In genomic region chr2:48792030-48792429, GRCh38 we compare ENCODE assay signal across 37 cellular contexts. TPM values are rescaled to one million over a fixed set of nuclear protein-coding genes. Genes with fewer than 3 reads are reported as not detected.
"Had no signal": no experiment of that assay in that cellular context is flagged by ENCODE, and none has a peak within 500 bp of the region (broad histone marks: within the 10 kb centered on the region; RNA-seq: fewer than 3 reads in every experiment).

No MANE protein-coding gene starts in this region.

- H3K9me3 ChIP-seq: ascending aorta, MG63, Peyer's patch had no signal

- DNase-seq: activated CD4-positive, alpha-beta T cell treated with anti-CD3 and anti-CD28 coated beads for 1 hour; activated CD4-positive, alpha-beta T cell treated with anti-CD3 and anti-CD28 coated beads for 48 hours; activated CD4-positive, alpha-beta T cell treated with anti-CD3 and anti-CD28 coated beads, Interleukin-2, amount 50 U/mL, for 4 hours; activated CD4-positive, CD25-positive, alpha-beta regulatory T cell; activated CD8-positive, alpha-beta T cell treated with anti-CD3 and anti-CD28 coated beads for 36 hours; activated gamma-delta T cell; activated naive CD4-positive, alpha-beta T cell treated with Interleukin-2 at 50 U/mL for 16 hours; activated naive CD8-positive, alpha-beta T cell treated with anti-CD3 and anti-CD28 coated beads, Interleukin-2, amount 10 ng/mL, durations not matched to agents 7 days and 5 days; activated T-cell treated with anti-CD3 and anti-CD28 coated beads, Interleukin-2, amount 50 U/mL, for 24 hours; amygdala; Kasumi-1; KG1; MG63; NCI-H1048; NCI-H1105 treated with DMSO at 0.1 percent for 48 hours; NCI-H1436; NCI-H1694; NCI-H1930; NCI-H2081 treated with DMSO at 0.1 percent for 48 hours; NCI-H2171; NCI-H226; NCI-H446 treated with DMSO at 0.1 percent for 48 hours; NCI-H524; NCI-H69; NK-92 treated with Interleukin-12 subunit alpha and Interleukin-12 subunit beta, amount 100 ng/mL, for 24 hours; PC-3; Peyer's patch; SIG-M5; SW 1271; T-helper 1 cell; T-helper 2 cell; T-helper 9 cell had no signal

- H3K4me3 ChIP-seq: ascending aorta, cardiac muscle cell, MG63, Peyer's patch had no signal

- H3K4me1 ChIP-seq: ascending aorta, Peyer's patch had no signal

- H3K27me3 ChIP-seq: ascending aorta, cardiac muscle cell, MG63, Peyer's patch had no signal

- ATAC-seq: activated CD8-positive, alpha-beta T cell treated with anti-CD3 and anti-CD28 coated beads for 36 hours; PC-3; Right ventricle myocardium inferior had no signal

- H3K27ac ChIP-seq: ascending aorta, cardiac muscle cell, Peyer's patch, RWPE1, VCaP had no signal

- H3K36me3 ChIP-seq: ascending aorta, cardiac muscle cell, MG63, Peyer's patch had no signal

RNA-seq across cellular contexts. Expression of gene LHCGR, which starts 36.5 kb away (rescaled TPM):
- polyA plus RNA-seq: cardiac muscle cell had no signal
